Comparison of ENCODE assay signal across 24 cellular contexts in the genomic region with DNA sequence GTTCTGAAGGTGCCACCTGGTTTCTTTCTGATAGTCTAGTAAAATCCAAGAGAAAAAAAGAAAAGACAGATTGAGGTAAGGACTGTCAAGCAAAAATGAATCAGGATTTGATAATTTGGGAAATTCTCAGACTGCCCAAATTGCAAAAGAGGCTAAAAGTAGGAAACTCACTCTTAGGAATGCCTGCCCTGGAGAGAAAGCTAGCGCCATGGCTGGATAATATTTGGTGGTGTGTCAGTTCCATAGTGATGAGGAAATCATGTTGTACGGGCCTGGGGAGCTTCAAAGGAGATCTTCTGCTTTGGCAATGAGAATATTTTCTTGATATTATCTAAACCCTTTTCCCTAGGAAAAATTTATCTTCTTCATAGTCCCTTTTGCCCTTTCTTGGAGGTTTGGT.
"Had no signal": no experiment of that assay in that cellular context is flagged by ENCODE, and none has a peak within 500 bp of the region (broad histone marks: within the 10 kb centered on the region; RNA-seq: fewer than 3 reads in every experiment).

No MANE protein-coding gene starts in this region.

- DNase-seq: colonic mucosa; cortex of kidney; dermis blood vessel endothelial cell; dorsolateral prefrontal cortex; effector CD4-positive, alpha-beta T cell; effector CD8-positive, alpha-beta T cell; effector memory CD4-positive, alpha-beta T cell; effector memory CD8-positive, alpha-beta T cell; endodermal cell; erythroblast; esophagus squamous epithelium; foreskin fibroblast; foreskin keratinocyte; foreskin melanocyte; gastrocnemius medialis; glutamatergic neuron; head of caudate nucleus; heart left ventricle; heart right ventricle had no signal

- H3K36me3 ChIP-seq: colonic mucosa, esophagus muscularis mucosa, esophagus squamous epithelium, gastrocnemius medialis, gastroesophageal sphincter, heart left ventricle, heart right ventricle had no signal

- H3K9me3 ChIP-seq: colonic mucosa, esophagus muscularis mucosa, esophagus squamous epithelium, gastrocnemius medialis, gastroesophageal sphincter had no signal

- H3K27me3 ChIP-seq: colonic mucosa, dorsolateral prefrontal cortex, esophagus muscularis mucosa, esophagus squamous epithelium, foreskin keratinocyte, gastrocnemius medialis, gastroesophageal sphincter, heart left ventricle, heart right ventricle had no signal

- H3K27ac ChIP-seq: colonic mucosa, coronary artery, dorsolateral prefrontal cortex, epithelial cell of prostate, esophagus muscularis mucosa, esophagus squamous epithelium, foreskin keratinocyte, gastrocnemius medialis, gastroesophageal sphincter, heart left ventricle, heart right ventricle had no signal

- H3K4me3 ChIP-seq: colonic mucosa, coronary artery, dorsolateral prefrontal cortex, esophagus muscularis mucosa, esophagus squamous epithelium, gastrocnemius medialis, gastroesophageal sphincter, heart left ventricle, heart right ventricle had no signal

- H3K4me3 Mint-ChIP-seq: dendritic cell treated with granulocyte-macrophage colony-stimulating factor and Interleukin-4, amounts not matched to agents 40 ng/mL and 50 ng/mL, for 4 days; effector memory CD8-positive, alpha-beta T cell; endodermal cell had no signal

- H3K4me1 ChIP-seq: colonic mucosa, esophagus muscularis mucosa, esophagus squamous epithelium, foreskin keratinocyte, gastrocnemius medialis, gastroesophageal sphincter, heart left ventricle, heart right ventricle had no signal

- H3K27ac Mint-ChIP-seq: dendritic cell treated with granulocyte-macrophage colony-stimulating factor and Interleukin-4, amounts not matched to agents 40 ng/mL and 50 ng/mL, for 4 days; effector memory CD8-positive, alpha-beta T cell; endodermal cell had no signal

- H3K27me3 Mint-ChIP-seq: dendritic cell treated with granulocyte-macrophage colony-stimulating factor and Interleukin-4, amounts not matched to agents 40 ng/mL and 50 ng/mL, for 4 days; effector memory CD8-positive, alpha-beta T cell had no signal

- ATAC-seq: effector memory CD8-positive, alpha-beta T cell; foreskin keratinocyte; gastrocnemius medialis; gastroesophageal sphincter; heart left ventricle; heart right ventricle had no signal

- H3K4me1 Mint-ChIP-seq: endodermal cell had no signal
